ENCODE assay signal across 23 cellular contexts in genomic region chr7:29567174-29567573, GRCh38. TPM values are rescaled to one million over a fixed set of nuclear protein-coding genes. Genes with fewer than 3 reads are reported as not detected.
DNase-seq lines count a peak whose midpoint lies in the region; ATAC-seq, FAIRE-seq and TF ChIP-seq lines count a peak whose summit lies in the region.
"Had no signal": no experiment of that assay in that cellular context is flagged by ENCODE, and none has a peak within 500 bp of the region (broad histone marks: within the 10 kb centered on the region; RNA-seq: fewer than 3 reads in every experiment).

No MANE protein-coding gene starts in this region.

- H3K4me3 Mint-ChIP-seq in Caco-2 (ENCODE audit: unreplicated experiment) (peak overlapping the region; percentile 98), progenitor cell of endocrine pancreas (ENCODE audit: low read depth) (peak overlapping the region; percentile 48)
- H3K4me3 Mint-ChIP-seq in activated CD4-positive, alpha-beta T cell treated with anti-CD3 and anti-CD28 coated beads, Interleukin-2, amount 10 ng/mL, durations not matched to agents 24 days and 14 days: no peak overlapping the region

- no peaks in the 10 kb centered on the region for H3K9me1 ChIP-seq in keratinocyte (ENCODE audit: control insufficient read depth, extremely low read depth, insufficient read depth, low read length)

- peak overlapping the region; percentile 99 for H3K4me2 ChIP-seq in keratinocyte (ENCODE audit: control insufficient read depth, extremely low read depth, insufficient read depth, low read depth, low read length)

- 62 to 73% (median 65%) methylated on average over 2 of the region's 2 CpGs for WGBS in stomach, 5 donors

- no peak overlapping the region for H3K9ac ChIP-seq in keratinocyte (ENCODE audit: control insufficient read depth, extremely low read depth, insufficient read depth, low read length)

- H3K27ac Mint-ChIP-seq in Caco-2 (ENCODE audit: unreplicated experiment) (peak overlapping the region; percentile 93), progenitor cell of endocrine pancreas (no peak overlapping the region)
- no peak overlapping the region for H3K27ac Mint-ChIP-seq in activated CD4-positive, alpha-beta T cell treated with anti-CD3 and anti-CD28 coated beads, Interleukin-2, amount 10 ng/mL, durations not matched to agents 24 days and 14 days
- H3K27ac Mint-ChIP-seq: activated B cell treated with CpG ODN at 0.5 μM for 24 hours; activated T-cell treated with anti-CD3 and anti-CD28 coated beads, Interleukin-2, amount 50 U/mL, for 72 hours had no signal

- intact Hi-C loops in Caco-2 (cut with micrococcal nuclease; ENCODE audit: unreplicated experiment): loop anchor here (10.0 kb wide), 1 partner anchor 642 kb away; no protein-coding TSS in a partner anchor
- intact Hi-C loops in activated CD4-positive, alpha-beta T cell treated with anti-CD3 and anti-CD28 coated beads, Interleukin-2, amount 10 ng/mL, durations not matched to agents 24 days and 14 days (cut with micrococcal nuclease): loop anchor here (5.0 kb wide), 1 partner anchor 610 kb away; the partner anchor contains the start of gene TRIL
- intact Hi-C loops in lower lobe of right lung (cut with DNase I): no loop called here
- intact Hi-C loops in stomach (cut with DNase I; ENCODE audit: low total_unique reads): no loop called here

- dilution Hi-C loops in keratinocyte (cut with MboI; ENCODE audit: extremely low pct_ligation_motif_present, low sequenced_read_pairs): no loop called here

- H3K79me2 ChIP-seq in keratinocyte (ENCODE audit: control insufficient read depth, insufficient read depth, low read length): no peaks in the 10 kb centered on the region

- peak in 1 of 2 experiments; percentile 31 for DNase-seq in Caco-2
- peak; percentile 80 for DNase-seq in HuH-7.5 (ENCODE audit: low spot score)
- no peak for DNase-seq in keratinocyte (ENCODE audit: low read depth, low spot score)
- no peak for DNase-seq in progenitor cell of endocrine pancreas (ENCODE audit: low spot score, unreplicated experiment)
- no peak for DNase-seq in NCI-H1092 treated with DMSO at 0.1 percent for 48 hours (lab: John Stamatoyannopoulos, UW)
- DNase-seq in activated CD4-positive, alpha-beta T cell treated with anti-CD3 and anti-CD28 coated beads, Interleukin-2, amount 10 ng/mL, durations not matched to agents 24 days and 14 days: no peak
- no peak for DNase-seq in lower lobe of right lung
- no peak for DNase-seq in stomach
- DNase-seq: activated B cell treated with CpG ODN at 0.5 μM for 24 hours; activated naive CD4-positive, alpha-beta T cell; activated T-cell treated with anti-CD3 and anti-CD28 coated beads, Interleukin-2, amount 50 U/mL, for 72 hours; NCI-H1048; NCI-H187; NCI-H69 had no signal

- H3K4me3 ChIP-seq in Caco-2 (ENCODE audit: low read depth, low read length): peak overlapping the region; percentile 71; the same call in 1 of the 2 replicates
- no peak overlapping the region for H3K4me3 ChIP-seq in keratinocyte (ENCODE audit: control insufficient read depth in 2 of 3, extremely low read depth in 1 of 3, insufficient read depth in 2 of 3, low read depth in 1 of 3, low read length in 3 of 3)
- no peak overlapping the region for H3K4me3 ChIP-seq in lower lobe of right lung
- no peak overlapping the region for H3K4me3 ChIP-seq in stomach

- no peaks in the 10 kb centered on the region for H3K9me3 Mint-ChIP-seq in Caco-2 (ENCODE audit: unreplicated experiment)
- H3K9me3 Mint-ChIP-seq in progenitor cell of endocrine pancreas (ENCODE audit: low read depth): no peaks in the 10 kb centered on the region
- peaks cover 5% of the 10 kb centered on the region for H3K9me3 Mint-ChIP-seq in activated CD4-positive, alpha-beta T cell treated with anti-CD3 and anti-CD28 coated beads, Interleukin-2, amount 10 ng/mL, durations not matched to agents 24 days and 14 days
- H3K9me3 Mint-ChIP-seq: activated B cell treated with CpG ODN at 0.5 μM for 24 hours; activated T-cell treated with anti-CD3 and anti-CD28 coated beads, Interleukin-2, amount 50 U/mL, for 72 hours had no signal

- H3K27ac ChIP-seq in keratinocyte (ENCODE audit: control insufficient read depth, insufficient read depth, low read length): no peak overlapping the region
- no peak overlapping the region for H3K27ac ChIP-seq in lower lobe of right lung
- no peak overlapping the region for H3K27ac ChIP-seq in stomach
- H3K27ac ChIP-seq: BLaER1 treated with 17β-estradiol and CSF1 and Interleukin-3, amounts not matched to agents 10 nM and 100 nM; HL-60; spleen had no signal

- BruUV-seq in Caco-2 (replicated peaks; lab: Mats Ljungman, UMichigan): no TSS peak

- H3K27me3 Mint-ChIP-seq in Caco-2 (ENCODE audit: insufficient read depth, unreplicated experiment) (no peaks in the 10 kb centered on the region), progenitor cell of endocrine pancreas (no peaks in the 10 kb centered on the region)
- peaks cover 64% of the 10 kb centered on the region for H3K27me3 Mint-ChIP-seq in activated CD4-positive, alpha-beta T cell treated with anti-CD3 and anti-CD28 coated beads, Interleukin-2, amount 10 ng/mL, durations not matched to agents 24 days and 14 days

- no peak for ATAC-seq in lower lobe of right lung
- ATAC-seq: activated T-cell treated with anti-CD3 and anti-CD28 coated beads, Interleukin-2, amount 50 U/mL, for 72 hours; Panc1 had no signal

- FAIRE-seq in keratinocyte (lab: Jason Lieb, UNC): no peak
- FAIRE-seq: GM12891, H1, islet of Langerhans had no signal

- no peaks in the 10 kb centered on the region for H3K27me3 ChIP-seq in Caco-2 (replicated peaks; ENCODE audit: control insufficient read depth, insufficient read depth, low read length)
- no peaks in the 10 kb centered on the region for H3K27me3 ChIP-seq in keratinocyte (ENCODE audit: control insufficient read depth, extremely low read depth, insufficient read depth, low read length)
- peaks cover 87% of the 10 kb centered on the region for H3K27me3 ChIP-seq in lower lobe of right lung (ENCODE audit: low read depth)
- peaks cover 0 to 62% (median 46%) of the 10 kb centered on the region in 3 donors for H3K27me3 ChIP-seq in stomach

- CTCF ChIA-PET in Caco-2 (lab: Charles Lee): interaction anchor here (0.7 to 1.1 kb wide), 2 partner anchors 39 to 55 kb away, joined by 3 read pairs; no protein-coding TSS in a partner anchor

- H3K36me3 Mint-ChIP-seq in Caco-2 (ENCODE audit: insufficient read depth, unreplicated experiment): peaks cover 46% of the 10 kb centered on the region
- peaks cover 7% of the 10 kb centered on the region for H3K36me3 Mint-ChIP-seq in progenitor cell of endocrine pancreas (ENCODE audit: insufficient read depth)
- H3K36me3 Mint-ChIP-seq in activated CD4-positive, alpha-beta T cell treated with anti-CD3 and anti-CD28 coated beads, Interleukin-2, amount 10 ng/mL, durations not matched to agents 24 days and 14 days (ENCODE audit: low read depth): peaks cover 4% of the 10 kb centered on the region

- no peak overlapping the region for H2AFZ ChIP-seq in keratinocyte (ENCODE audit: control insufficient read depth, low read length)

- no peak for TF ChIP-seq POLR2A in stomach (IDR thresholded peaks at IDR 0.05)

- no peaks in the 10 kb centered on the region for H4K20me1 ChIP-seq in keratinocyte (ENCODE audit: control insufficient read depth, extremely low read depth, insufficient read depth, low read length)

- no peaks in the 10 kb centered on the region for H3K9me3 ChIP-seq in Caco-2
- H3K9me3 ChIP-seq in keratinocyte (ENCODE audit: control insufficient read depth, low read depth, low read length): no peaks in the 10 kb centered on the region
- no peaks in the 10 kb centered on the region for H3K9me3 ChIP-seq in lower lobe of right lung
- no peaks in the 10 kb centered on the region for H3K9me3 ChIP-seq in stomach
- H3K9me3 ChIP-seq: spleen had no signal

- H3K4me1 ChIP-seq in Caco-2 (peaks cover 25% of the 10 kb centered on the region), keratinocyte (ENCODE audit: control insufficient read depth, extremely low read depth, insufficient read depth, low read length) (peaks cover 18% of the 10 kb centered on the region), lower lobe of right lung (peaks cover 43% of the 10 kb centered on the region), stomach (peaks cover 20 to 50% (median 43%) of the 10 kb centered on the region in 4 donors)

- H3K36me3 ChIP-seq in Caco-2 (ENCODE audit: control insufficient read depth, insufficient read depth, low read length) (no peaks in the 10 kb centered on the region; the same call in 1 of the 2 replicates), keratinocyte (ENCODE audit: control insufficient read depth in 2 of 2, extremely low read depth in 1 of 2, insufficient read depth in 2 of 2, low read length in 2 of 2) (no peaks in the 10 kb centered on the region), lower lobe of right lung (no peaks in the 10 kb centered on the region), stomach (peaks cover 0 to 3% (median 0%) of the 10 kb centered on the region in 4 donors)
- H3K36me3 ChIP-seq: BLaER1 treated with 17β-estradiol and CSF1 and Interleukin-3, amounts not matched to agents 10 nM and 100 nM; spleen had no signal

- H3K4me1 Mint-ChIP-seq in Caco-2 (ENCODE audit: low read depth, unreplicated experiment): peaks cover 11% of the 10 kb centered on the region
- H3K4me1 Mint-ChIP-seq in progenitor cell of endocrine pancreas (ENCODE audit: low read depth): peaks cover 27% of the 10 kb centered on the region
- peaks cover 8% of the 10 kb centered on the region for H3K4me1 Mint-ChIP-seq in activated CD4-positive, alpha-beta T cell treated with anti-CD3 and anti-CD28 coated beads, Interleukin-2, amount 10 ng/mL, durations not matched to agents 24 days and 14 days

- TF ChIP-seq CTCF in Caco-2 (IDR thresholded peaks at IDR 0.05; ENCODE audit: insufficient read depth in 1 of 2, low read depth in 1 of 2, low read length in 1 of 2, severe bottlenecking in 1 of 2, unreplicated experiment in 1 of 2) (no peak), keratinocyte (optimal IDR thresholded peaks at IDR 0.05 in 1 of 3, IDR thresholded peaks at IDR 0.05 in 1 of 3, conservative IDR thresholded peaks at IDR 0.05 in 1 of 3; ENCODE audit: extremely low read depth in 1 of 3, insufficient read depth in 2 of 3, low read length in 3 of 3) (no peak), progenitor cell of endocrine pancreas (IDR thresholded peaks at IDR 0.05; ENCODE audit: unreplicated experiment) (no peak), lower lobe of right lung (IDR thresholded peaks at IDR 0.05) (no peak), stomach (IDR thresholded peaks at IDR 0.05) (no peak)

- POLR2A ChIA-PET in Caco-2 (lab: Charles Lee): no interaction called here

- TF ChIP-seq EP300 in stomach (IDR thresholded peaks at IDR 0.05): no peak

RNA-seq across cellular contexts. Expression of gene PRR15, which starts 3.5 kb away (rescaled TPM):
- total RNA-seq in Caco-2 (2022) (22.6 and 28.9 TPM in 2 replicates), progenitor cell of endocrine pancreas (13.0 and 16.0 TPM in 2 replicates), lower lobe of right lung (4.1 TPM), stomach (10 to 100 TPM in 2 of 5 donors, 1 to 10 TPM in 3; 6.1 to 53.6 (median 9.9) TPM)
- polyA plus RNA-seq in keratinocyte (0.81 to 2.0 TPM (median 1.8 TPM) in 3 replicates), stomach (10 to 100 TPM in 2 of 3 donors, 1 to 10 TPM in 1; 7.0 to 50.3 (median 10.6) TPM)
- polyA plus RNA-seq in keratinocyte (2011; ENCODE audit: low read depth): 0.61 TPM
- polyA plus RNA-seq in keratinocyte (2011; cell fraction: cytosol; rRNA removed): 1.3 and 1.7 TPM in 2 replicates
- 1.3 and 2.0 TPM in 2 replicates for polyA plus RNA-seq in keratinocyte (2011; cell fraction: nucleus; rRNA removed)
- 1.5 and 2.1 TPM in 2 replicates for polyA plus RNA-seq in keratinocyte (2012; ENCODE audit: low replicate concordance)
- 0.19 to 0.36 TPM (median 0.20 TPM) in 3 replicates for polyA minus RNA-seq in keratinocyte
- polyA minus RNA-seq in keratinocyte (2011; cell fraction: cytosol; rRNA and poly(A)+ RNA removed): 1.9 TPM
- 0.47 and 0.84 TPM in 2 replicates for polyA minus RNA-seq in keratinocyte (2011; cell fraction: nucleus; rRNA and poly(A)+ RNA removed)
- not detected in 2 replicates for total RNA-seq in activated CD4-positive, alpha-beta T cell treated with anti-CD3 and anti-CD28 coated beads, Interleukin-2, amount 10 ng/mL, durations not matched to agents 24 days and 14 days
- total RNA-seq: activated B cell treated with CpG ODN at 0.5 μM for 24 hours; activated T-cell treated with anti-CD3 and anti-CD28 coated beads, Interleukin-2, amount 50 U/mL, for 72 hours; cerebellum; spleen had no signal
- polyA plus RNA-seq: AG04450 had no signal

Comparison
In these comparisons a context has a peak if more than half of its experiments do, and no peak if none do; other contexts are left out.
1. intact Hi-C loops: an anchor here in Caco-2 (10.0 kb wide) and activated CD4-positive, alpha-beta T cell treated with anti-CD3 and anti-CD28 coated beads, Interleukin-2, amount 10 ng/mL, durations not matched to agents 24 days and 14 days (5.0 kb wide); none called in lower lobe of right lung and stomach.